ENCODE assay signal across 8 cellular contexts in genomic region chr2:31523871-31524492, GRCh38. TPM values are rescaled to one million over a fixed set of nuclear protein-coding genes. Genes with fewer than 3 reads are reported as not detected.
DNase-seq lines count a peak whose midpoint lies in the region; ATAC-seq and TF ChIP-seq lines count a peak whose summit lies in the region.

No MANE protein-coding gene starts in this region.

- H3K4me3 Mint-ChIP-seq in endothelial cell (ENCODE audit: unreplicated experiment) (no peak overlapping the region), type B pancreatic cell (no peak overlapping the region)

- no peak overlapping the region for H2BK5ac ChIP-seq in neuronal stem cell (ENCODE audit: low read length)

- H3K4me1 Mint-ChIP-seq in endothelial cell (ENCODE audit: unreplicated experiment): no peaks in the 10 kb centered on the region
- H3K4me1 Mint-ChIP-seq in type B pancreatic cell (ENCODE audit: unreplicated experiment): no peaks in the 10 kb centered on the region

- no peaks in the 10 kb centered on the region for H3K36me3 Mint-ChIP-seq in endothelial cell (ENCODE audit: low read depth, unreplicated experiment)
- H3K36me3 Mint-ChIP-seq in type B pancreatic cell: no peaks in the 10 kb centered on the region

- H2AK5ac ChIP-seq in neuronal stem cell (ENCODE audit: low read depth, low read length): no peak overlapping the region

- H3K27ac ChIP-seq in neuronal stem cell (replicated peaks; ENCODE audit: low read length): no peak overlapping the region

- H3K4me2 ChIP-seq in neuronal stem cell (ENCODE audit: insufficient read depth, low read length, poor library complexity, severe bottlenecking): no peak overlapping the region

- H3K4me3 ChIP-seq in neuronal stem cell (ENCODE audit: low read length in 2 of 2): no peak overlapping the region

- H2BK120ac ChIP-seq in neuronal stem cell (ENCODE audit: low read depth, low read length): no peak overlapping the region

- no CpG with 5 or more reads among the region's 8 CpGs for WGBS in neuronal stem cell (ENCODE audit: extremely low coverage in 2 of 2, insufficient read length in 2 of 2, insufficient replicate concordance in 1 of 2), 2 donors

- no peak overlapping the region for H2BK15ac ChIP-seq in neuronal stem cell (ENCODE audit: low read length)

- H2AFZ ChIP-seq in neuronal stem cell (ENCODE audit: low read length): no peak overlapping the region

- H3K27me3 ChIP-seq in neuronal stem cell (ENCODE audit: control insufficient read depth in 3 of 3, insufficient read depth in 3 of 3, low read depth in 1 of 3, low read length in 3 of 3): no peaks in the 10 kb centered on the region

- H3K27ac Mint-ChIP-seq in endothelial cell (ENCODE audit: unreplicated experiment): no peak overlapping the region
- no peak overlapping the region for H3K27ac Mint-ChIP-seq in type B pancreatic cell

- H3K18ac ChIP-seq in neuronal stem cell (ENCODE audit: low read length): no peak overlapping the region

- H3K4ac ChIP-seq in neuronal stem cell (ENCODE audit: low read length): no peak overlapping the region

- no peaks in the 10 kb centered on the region for H3K79me1 ChIP-seq in neuronal stem cell (ENCODE audit: low read depth, low read length)

- H3K23ac ChIP-seq in neuronal stem cell (ENCODE audit: low read depth, low read length, poor library complexity): no peak overlapping the region

- H3K4me1 ChIP-seq in neuronal stem cell (ENCODE audit: control insufficient read depth in 2 of 2, insufficient read depth in 1 of 2, low read depth in 1 of 2, low read length in 2 of 2): peaks cover 0 to 2% of the 10 kb centered on the region in 2 donors

- DNase-seq in COLO829 (ENCODE audit: low spot score): peak; percentile 45
- DNase-seq in NCI-H2227 treated with DMSO at 0.1 percent for 48 hours (lab: John Stamatoyannopoulos, UW): peak; percentile 2
- DNase-seq in activated CD4-positive, alpha-beta T cell treated with anti-CD3 and anti-CD28 coated beads, Interleukin-2, amount 50 U/mL, for 4 hours: peak; percentile 26 to 37
- DNase-seq in endothelial cell (ENCODE audit: low spot score): peak; percentile 69
- DNase-seq in neuronal stem cell (ENCODE audit: low spot score): peak; percentile 69
- DNase-seq in type B pancreatic cell (ENCODE audit: extremely low spot score, unreplicated experiment): no peak

- no peaks in the 10 kb centered on the region for H3K36me3 ChIP-seq in neuronal stem cell (replicated peaks in 1 of 2; ENCODE audit: control insufficient read depth in 2 of 2, insufficient read depth in 2 of 2, low read length in 2 of 2)

- H4K8ac ChIP-seq in neuronal stem cell (ENCODE audit: low read depth, low read length): no peak overlapping the region

- no peak overlapping the region for H4K91ac ChIP-seq in neuronal stem cell (ENCODE audit: low read depth, low read length, poor library complexity)

- no peaks in the 10 kb centered on the region for H3K9me3 ChIP-seq in neuronal stem cell (replicated peaks in 1 of 2; ENCODE audit: control insufficient read depth in 2 of 2, insufficient read depth in 1 of 2, low read depth in 1 of 2, low read length in 2 of 2)

- H3K27me3 Mint-ChIP-seq in endothelial cell (ENCODE audit: unreplicated experiment): no peaks in the 10 kb centered on the region
- peaks cover 42% of the 10 kb centered on the region for H3K27me3 Mint-ChIP-seq in type B pancreatic cell

- no peaks in the 10 kb centered on the region for H3K9me3 Mint-ChIP-seq in endothelial cell (ENCODE audit: unreplicated experiment)
- H3K9me3 Mint-ChIP-seq in type B pancreatic cell: peaks cover under 1% of the 10 kb centered on the region

- H3K14ac ChIP-seq in neuronal stem cell (ENCODE audit: low read length): no peak overlapping the region

- TF ChIP-seq CTCF in endothelial cell (IDR thresholded peaks at IDR 0.05; ENCODE audit: unreplicated experiment) (peak; percentile 96), type B pancreatic cell (conservative IDR thresholded peaks at IDR 0.05) (peak; percentile 90)

- ATAC-seq in GM21390 (IDR thresholded peaks at IDR 0.05; ENCODE audit: unreplicated experiment) (peak; percentile 65), GM21528 (IDR thresholded peaks at IDR 0.05; ENCODE audit: low FRiP score, unreplicated experiment) (no peak)

- H2BK12ac ChIP-seq in neuronal stem cell (ENCODE audit: low read length): no peak overlapping the region

- H3K9ac ChIP-seq in neuronal stem cell (ENCODE audit: low read depth, low read length, poor library complexity): no peak overlapping the region

RNA-seq across cellular contexts. Expression of gene SRD5A2, which starts 56.8 kb away (rescaled TPM):
- 0.64 TPM for total RNA-seq in endothelial cell (ENCODE audit: unreplicated experiment)
- under 0.01 TPM for polyA plus RNA-seq in neuronal stem cell (2013, experiment 1 of 2)
- polyA plus RNA-seq in neuronal stem cell (2013, experiment 2 of 2): 0.01 TPM
- total RNA-seq in type B pancreatic cell (ENCODE audit: low replicate concordance): 0.26 TPM in 1 of 2 replicates, not detected in the other
